Comparison of ENCODE assay signal across 9 cellular contexts in the genomic region with DNA sequence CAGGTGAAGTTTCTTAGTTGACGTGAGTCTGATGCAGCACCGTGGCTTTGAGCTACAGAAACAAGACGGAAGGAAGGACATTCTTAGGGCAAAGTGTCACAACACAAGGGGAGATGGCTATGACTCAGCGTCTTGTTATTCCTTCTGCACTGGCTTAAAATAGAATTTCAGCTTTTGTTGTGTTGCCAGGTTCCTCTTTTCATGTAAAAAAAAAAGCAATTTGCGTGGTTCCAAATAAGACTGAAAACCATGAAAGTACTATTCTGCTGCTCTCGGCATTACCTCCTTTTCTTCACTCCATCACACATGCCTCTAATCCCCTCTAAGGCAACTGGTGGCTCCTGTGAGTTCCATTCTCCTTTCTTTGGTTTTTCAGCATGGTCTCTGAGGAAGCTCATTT.
DNase-seq lines count a peak whose midpoint lies in the region; ATAC-seq and TF ChIP-seq lines count a peak whose summit lies in the region.
"Had no signal": no experiment of that assay in that cellular context is flagged by ENCODE, and none has a peak within 500 bp of the region (broad histone marks: within the 10 kb centered on the region; RNA-seq: fewer than 3 reads in every experiment).

No MANE protein-coding gene starts in this region.

- peaks cover 0 to under 1% (median 0%) of the 10 kb centered on the region in 45 donors for H3K27me3 ChIP-seq in dorsolateral prefrontal cortex

- TF ChIP-seq CTCF in coronary artery (IDR thresholded peaks at IDR 0.05) (no peak), dorsolateral prefrontal cortex (IDR thresholded peaks at IDR 0.05 in 54 of 56, conservative IDR thresholded peaks at IDR 0.05 in 2 of 56; ENCODE audit: low read depth in 1 of 56, partially characterized antibody in 56 of 56) (peak in 1 of 56 donors; percentile 12)

- H3K4me3 ChIP-seq in coronary artery (no peak overlapping the region), dorsolateral prefrontal cortex (peak overlapping the region in 1 of 59 donors; percentile 3)

- DNase-seq in CD1c-positive myeloid dendritic cell (ENCODE audit: extremely low spot score) = peak; percentile 91
- DNase-seq in MV-4-11 (lab: John Stamatoyannopoulos, UW) = peak; percentile 98
- DNase-seq in coronary artery (ENCODE audit: low spot score) = no peak
- DNase-seq in myocyte (ENCODE audit: low read depth) = peak; percentile 70
- DNase-seq in stimulated activated CD4-positive, alpha-beta T cell treated with anti-CD3 and anti-CD28 coated beads, Interleukin-15, amount 100 ng/mL, for 24 hours = no peak
- DNase-seq in dorsolateral prefrontal cortex = no peak
- DNase-seq: activated CD4-positive, alpha-beta memory T cell treated with anti-CD3 and anti-CD28 coated beads for 36 hours had no signal

- ATAC-seq in GM18498 (IDR thresholded peaks at IDR 0.05; ENCODE audit: unreplicated experiment) (no peak), HG03159 (IDR thresholded peaks at IDR 0.05; ENCODE audit: unreplicated experiment) (no peak)

- intact Hi-C loops in dorsolateral prefrontal cortex (cut with DNase I) = no loop called here

- H3K27ac ChIP-seq in coronary artery (peak overlapping the region; percentile 80 to 84), dorsolateral prefrontal cortex (peak overlapping the region in 24 of 59 donors; percentile 5 to 68 (median 31))

Comparison
In these comparisons a context has a peak if more than half of its experiments do, and no peak if none do; other contexts are left out.
1. DNase-seq: peak in CD1c-positive myeloid dendritic cell (single experiment), MV-4-11 (single experiment) and myocyte (single experiment); none in coronary artery (single experiment), stimulated activated CD4-positive, alpha-beta T cell treated with anti-CD3 and anti-CD28 coated beads, Interleukin-15, amount 100 ng/mL, for 24 hours (single experiment) and dorsolateral prefrontal cortex (0 of 10).